20 cellular contexts compared by ENCODE assay signal in genomic region chr12:110180591-110181005, GRCh38. TPM values are rescaled to one million over a fixed set of nuclear protein-coding genes. Genes with fewer than 3 reads are reported as not detected.
DNase-seq lines count a peak whose midpoint lies in the region; ATAC-seq, FAIRE-seq and TF ChIP-seq lines count a peak whose summit lies in the region.
"Had no signal": no experiment of that assay in that cellular context is flagged by ENCODE, and none has a peak within 500 bp of the region (broad histone marks: within the 10 kb centered on the region; RNA-seq: fewer than 3 reads in every experiment).

No MANE protein-coding gene starts in this region.

- H3K4me1 ChIP-seq in pancreas = peaks cover 0 to 5% (median 0%) of the 10 kb centered on the region in 3 donors
- H3K4me1 ChIP-seq: lower lobe of right lung had no signal

- FAIRE-seq in pancreas (lab: Jason Lieb, UNC) = peak; percentile 69
- FAIRE-seq: HepG2 had no signal

- peak; percentile 52 for ATAC-seq in SK-N-SH treated with all-trans-retinoic acid at 6 μM for 48 hours
- ATAC-seq in pancreas = peak in 1 of 4 donors; percentile 22
- ATAC-seq: foreskin keratinocyte; HepG2; lower lobe of right lung; naive thymus-derived CD8-positive, alpha-beta T cell had no signal

- H3K9me3 ChIP-seq in pancreas = no peaks in the 10 kb centered on the region
- H3K9me3 ChIP-seq: SJSA1 had no signal

- WGBS in pancreas, 2 donors = 48 to 53% methylated on average over 1 of the region's 1 CpG

- intact Hi-C loops in pancreas (cut with DNase I) = no loop called here

- no peak overlapping the region for H3K27ac ChIP-seq in pancreas
- H3K27ac ChIP-seq: brain microvascular endothelial cell, foreskin keratinocyte, lower lobe of right lung, SJSA1 had no signal

- TF ChIP-seq CTCF in AG09309 (IDR thresholded peaks at IDR 0.05; ENCODE audit: control insufficient read depth, insufficient read depth, low read depth, low read length, missing control alignments) = no peak
- no peak for TF ChIP-seq CTCF in fibroblast of pulmonary artery (IDR thresholded peaks at IDR 0.05; ENCODE audit: low read length, missing control alignments)
- no peak for TF ChIP-seq CTCF in pancreas (IDR thresholded peaks at IDR 0.05)

- H3K4me3 ChIP-seq in AG09309 (ENCODE audit: control insufficient read depth, low read depth, low read length) = no peak overlapping the region
- no peak overlapping the region for H3K4me3 ChIP-seq in fibroblast of pulmonary artery (replicated peaks; ENCODE audit: low read depth, low read length)
- H3K4me3 ChIP-seq in pancreas = no peak overlapping the region
- H3K4me3 ChIP-seq: lower lobe of right lung, SJSA1 had no signal

- H3K36me3 ChIP-seq in pancreas = no peaks in the 10 kb centered on the region

- H3K27me3 ChIP-seq in pancreas = no peaks in the 10 kb centered on the region
- H3K27me3 ChIP-seq: brain microvascular endothelial cell, foreskin keratinocyte, SJSA1 had no signal

- DNase-seq in AG09309 (ENCODE audit: low read depth) (peak; percentile 81), fibroblast of pulmonary artery (ENCODE audit: low read depth) (peak; percentile 9), pancreas (no peak), GM19238 (ENCODE audit: insufficient read length, low spot score) (no peak), D341Med (ENCODE audit: low spot score) (no peak), NCI-H82 treated with DMSO at 0.1 percent for 48 hours (lab: John Stamatoyannopoulos, UW; ENCODE audit: unreplicated experiment) (no peak), NCI-H2196 treated with DMSO at 0.1 percent for 48 hours (lab: John Stamatoyannopoulos, UW; ENCODE audit: unreplicated experiment) (no peak)
- DNase-seq: activated CD4-positive, alpha-beta T cell treated with anti-CD3 and anti-CD28 coated beads for 4 hours; activated naive CD4-positive, alpha-beta T cell treated with Interleukin-2 at 50 U/mL for 16 hours; AML-193; brain microvascular endothelial cell; foreskin keratinocyte; lower lobe of right lung; naive thymus-derived CD8-positive, alpha-beta T cell; NCI-H2029; NCI-H524; OCI-M1 had no signal

TF ChIP-seq in SK-N-SH treated with all-trans-retinoic acid at 6 μM for 48 hours, 23 proteins besides CTCF, POLR2A, EP300 and RAD21:
- TF ChIP-seq CREB5 (CRISPR knock-in tag; IDR thresholded peaks at IDR 0.05; ENCODE audit: low read depth) (peak; percentile 40; the same call in 1 of the 2 replicates), CSDC2 (CRISPR knock-in tag; IDR thresholded peaks at IDR 0.05) (no peak), SNAI2 (CRISPR knock-in tag; IDR thresholded peaks at IDR 0.05) (no peak), ISL1 (CRISPR knock-in tag; IDR thresholded peaks at IDR 0.05) (peak; percentile 81)

RNA-seq across cellular contexts. Expression of gene IFT81, which starts 56.4 kb away (rescaled TPM):
- 1 to 10 TPM; 2.1 to 5.9 (median 3.4) TPM for total RNA-seq in pancreas
- 1 to 10 TPM; 2.5 to 7.2 TPM for polyA plus RNA-seq in pancreas

Comparison
In these comparisons a context has a peak if more than half of its experiments do, and no peak if none do; other contexts are left out.
1. DNase-seq: peak in AG09309 (single experiment) and fibroblast of pulmonary artery (single experiment); none in pancreas (0 of 6), GM19238 (single experiment), D341Med (single experiment), NCI-H82 treated with DMSO at 0.1 percent for 48 hours (single experiment) and NCI-H2196 treated with DMSO at 0.1 percent for 48 hours (single experiment).